In genomic region chr7:23098460-23098859, GRCh38 we compare ENCODE assay signal across 15 cellular contexts. TPM values are rescaled to one million over a fixed set of nuclear protein-coding genes. Genes with fewer than 3 reads are reported as not detected.
DNase-seq lines count a peak whose midpoint lies in the region; ATAC-seq and TF ChIP-seq lines count a peak whose summit lies in the region.
"Had no signal": no experiment of that assay in that cellular context is flagged by ENCODE, and none has a peak within 500 bp of the region (broad histone marks: within the 10 kb centered on the region; RNA-seq: fewer than 3 reads in every experiment).

No MANE protein-coding gene starts in this region.

- no peak overlapping the region for H4K91ac ChIP-seq in IMR-90 (ENCODE audit: insufficient read depth, low read depth, low read length)

- H3K23ac ChIP-seq in IMR-90 (ENCODE audit: low read depth, low read length), result no peak overlapping the region

- no peaks in the 10 kb centered on the region for H3K9me1 ChIP-seq in IMR-90 (ENCODE audit: insufficient read depth, low read length)

- no peak overlapping the region for H3K4me2 ChIP-seq in IMR-90 (ENCODE audit: low read depth, low read length)

- CTCF ChIA-PET in IMR-90 (lab: Yijun Ruan, JAX), result no interaction called here

- ATAC-seq in IMR-90 (ENCODE audit: low read depth) (no peak), HG03025 (IDR thresholded peaks at IDR 0.05; ENCODE audit: low FRiP score, unreplicated experiment) (no peak)

- no peaks in the 10 kb centered on the region for H3K9me3 ChIP-seq in IMR-90 (ENCODE audit: control insufficient read depth, insufficient read depth, low read length)
- H3K9me3 ChIP-seq in ovary, result no peaks in the 10 kb centered on the region

- H2AK9ac ChIP-seq in IMR-90 (replicated peaks; ENCODE audit: low read depth, low read length, poor library complexity), result no peak overlapping the region

- intact Hi-C loops in IMR-90 (cut with micrococcal nuclease) (no loop called here), ovary (cut with DNase I) (no loop called here)

- H3K27me3 ChIP-seq in IMR-90 (ENCODE audit: control insufficient read depth, insufficient read depth, low read length), result no peaks in the 10 kb centered on the region
- H3K27me3 ChIP-seq in ovary, result no peaks in the 10 kb centered on the region

- 43% methylated on average over 1 of the region's 2 CpGs; no CpG with 5 or more reads in 1 of the 2 experiments for WGBS in IMR-90 (ENCODE audit: extremely low coverage in 2 of 2, insufficient read length in 1 of 2), 2 experiments
- 66 to 76% (median 72%) methylated on average over 2 of the region's 2 CpGs for WGBS in ovary, 3 donors

- H4K5ac ChIP-seq in IMR-90 (ENCODE audit: low read depth, low read length), result no peak overlapping the region

- no peak overlapping the region for H3K4ac ChIP-seq in IMR-90 (ENCODE audit: low read depth, low read length)

- H3K4me3 ChIP-seq in IMR-90 (ENCODE audit: insufficient read depth, low read depth, low read length) (no peak overlapping the region), epithelial cell of esophagus (ENCODE audit: low read length) (no peak overlapping the region), ovary (no peak overlapping the region)

- no peak overlapping the region for H3K14ac ChIP-seq in IMR-90 (replicated peaks; ENCODE audit: low read depth, low read length)

- no TSS peak for BruUV-seq in IMR-90 (replicated peaks; lab: Mats Ljungman, UMichigan)

- no peak for TF ChIP-seq POLR2A in IMR-90 (IDR thresholded peaks at IDR 0.05; ENCODE audit: low read depth, low read length)
- no peak for TF ChIP-seq POLR2A in ovary (IDR thresholded peaks at IDR 0.05)

- H3K4me1 ChIP-seq in IMR-90 (ENCODE audit: control insufficient read depth, insufficient read depth, low read length) (no peaks in the 10 kb centered on the region), ovary (ENCODE audit: insufficient read depth) (no peaks in the 10 kb centered on the region)

- no peak overlapping the region for H2BK120ac ChIP-seq in IMR-90 (ENCODE audit: low read depth, low read length)

- H3K18ac ChIP-seq in IMR-90 (ENCODE audit: low read depth, low read length), result no peak overlapping the region

- dilution Hi-C loops in IMR-90 (cut with HindIII; ENCODE audit: low sequenced_read_pairs, unreplicated experiment), result no loop called here

- no peak overlapping the region for H3K56ac ChIP-seq in IMR-90 (ENCODE audit: extremely low read depth, insufficient read depth, low read length)

- POLR2A ChIA-PET in IMR-90 (lab: Charles Lee; ENCODE audit: unreplicated experiment), result no interaction called here

- no peak overlapping the region for H2BK5ac ChIP-seq in IMR-90 (ENCODE audit: low read depth, low read length, poor library complexity, severe bottlenecking)

- H2BK20ac ChIP-seq in IMR-90 (ENCODE audit: low read depth, low read length), result no peak overlapping the region

- no peak overlapping the region for H2BK15ac ChIP-seq in IMR-90 (ENCODE audit: low read depth, low read length)

- TF ChIP-seq EP300 in ovary (IDR thresholded peaks at IDR 0.05), result no peak

- H3K36me3 ChIP-seq in IMR-90 (ENCODE audit: control insufficient read depth, insufficient read depth, low read length) (no peaks in the 10 kb centered on the region), ovary (no peaks in the 10 kb centered on the region)

- no peak for TF ChIP-seq CTCF in IMR-90 (conservative IDR thresholded peaks at IDR 0.05; ENCODE audit: low read depth, low read length)
- TF ChIP-seq CTCF in epithelial cell of esophagus (IDR thresholded peaks at IDR 0.05; ENCODE audit: insufficient read depth, low read depth, low read length, missing control alignments), result no peak
- no peak for TF ChIP-seq CTCF in ovary (IDR thresholded peaks at IDR 0.05)

- H2AK5ac ChIP-seq in IMR-90 (ENCODE audit: low read depth, low read length), result no peak overlapping the region

- H3K27ac ChIP-seq in IMR-90 (ENCODE audit: insufficient read depth, low read length) (no peak overlapping the region), ovary (no peak overlapping the region)
- H3K27ac ChIP-seq: HL-60 had no signal

- DNase-seq in NCI-H748 (lab: John Stamatoyannopoulos, UW; ENCODE audit: unreplicated experiment), result peak; percentile 21
- no peak for DNase-seq in NCI-H748 treated with DMSO at 0.1 percent for 48 hours (lab: John Stamatoyannopoulos, UW)
- DNase-seq in IMR-90, result no peak
- peak; percentile 41 for DNase-seq in NCI-H345 (lab: John Stamatoyannopoulos, UW)
- DNase-seq in epithelial cell of esophagus (ENCODE audit: low read depth), result peak; percentile 24
- no peak for DNase-seq in NCI-H526 treated with DMSO at 0.1 percent for 48 hours (lab: John Stamatoyannopoulos, UW)
- no peak for DNase-seq in ovary
- DNase-seq: C1 segment of cervical spinal cord; CD4-positive, alpha-beta memory T cell; DND-41; GF-D8; HCEC 1CT; HFFc6 had no signal

- no peaks in the 10 kb centered on the region for H3K79me1 ChIP-seq in IMR-90 (ENCODE audit: low read depth in 1 of 2, low read length in 2 of 2)

- in situ Hi-C loops in IMR-90 (cut with MboI; ENCODE audit: low sequenced_read_pairs), result no loop called here

- no peaks in the 10 kb centered on the region; the same call in 1 of the 2 replicates for H4K20me1 ChIP-seq in IMR-90 (ENCODE audit: insufficient read depth, low read length)

- H3K9ac ChIP-seq in IMR-90 (ENCODE audit: low read depth, low read length), result no peak overlapping the region

- H4K8ac ChIP-seq in IMR-90 (ENCODE audit: low read depth in 2 of 2, low read length in 2 of 2), result no peak overlapping the region

- no peak overlapping the region for H2AFZ ChIP-seq in IMR-90 (replicated peaks; ENCODE audit: low read length, poor library complexity)

- TF ChIP-seq RAD21 in IMR-90 (IDR thresholded peaks at IDR 0.05; ENCODE audit: low read length), result no peak

TF ChIP-seq in IMR-90, 13 proteins besides CTCF, POLR2A, EP300 and RAD21:
- TF ChIP-seq CHD1 (IDR thresholded peaks at IDR 0.05; ENCODE audit: low read depth, low read length), result no peak
- TF ChIP-seq MAFK (IDR thresholded peaks at IDR 0.05; ENCODE audit: low read depth, low read length), result peak; percentile 73

RNA-seq across cellular contexts. Expression of gene KLHL7, which starts 7.1 kb away (rescaled TPM):
- total RNA-seq in IMR-90 (2012; rRNA removed) (29.2 and 44.4 TPM in 2 replicates), ovary (10 to 100 TPM; 27.4 to 38.3 (median 31.8) TPM)
- polyA plus RNA-seq in IMR-90 (2012; rRNA removed) (23.9 and 24.6 TPM in 2 replicates), ovary (10 to 100 TPM; 23.1 to 27.1 TPM)
- polyA plus RNA-seq in IMR-90 (2012; cell fraction: cytosol; rRNA removed), result 12.1 and 15.2 TPM in 2 replicates
- 8.3 and 13.7 TPM in 2 replicates for polyA plus RNA-seq in IMR-90 (2012; cell fraction: nucleus; rRNA removed; ENCODE audit: low replicate concordance)

Comparison
In these comparisons a context has a peak if more than half of its experiments do, and no peak if none do; other contexts are left out.
1. DNase-seq: peak in NCI-H748 (single experiment), NCI-H345 (single experiment) and epithelial cell of esophagus (single experiment); none in NCI-H748 treated with DMSO at 0.1 percent for 48 hours (single experiment), IMR-90 (single experiment), NCI-H526 treated with DMSO at 0.1 percent for 48 hours (single experiment) and ovary (0 of 5).